In genomic region chr13:61850794-61851193, GRCh38 we compare ENCODE assay signal across 29 cellular contexts.
"Had no signal": no experiment of that assay in that cellular context is flagged by ENCODE, and none has a peak within 500 bp of the region (broad histone marks: within the 10 kb centered on the region; RNA-seq: fewer than 3 reads in every experiment).

No MANE protein-coding gene starts in this region.

- DNase-seq: activated CD4-positive, alpha-beta memory T cell treated with anti-CD3 and anti-CD28 coated beads, Interleukin-2, amount 10 ng/mL, durations not matched to agents 7 days and 5 days; activated CD4-positive, alpha-beta T cell treated with anti-CD3 and anti-CD28 coated beads for 36 hours; activated CD4-positive, alpha-beta T cell treated with anti-CD3 and anti-CD28 coated beads, Interleukin-2, amount 10 ng/mL, durations not matched to agents 24 days and 14 days; activated CD4-positive, CD25-positive, alpha-beta regulatory T cell; activated CD4-positive, CD25-positive, alpha-beta regulatory T cell treated with anti-CD3 and anti-CD28 coated beads, Interleukin-2, amount 50 U/mL, for 72 hours; activated effector memory CD4-positive, alpha-beta T cell treated with anti-CD3 and anti-CD28 coated beads, Interleukin-2, amount 50 U/mL, for 16 hours; activated naive CD4-positive, alpha-beta T cell treated with anti-CD3 and anti-CD28 coated beads for 36 hours; activated naive CD8-positive, alpha-beta T cell treated with anti-CD3 and anti-CD28 coated beads for 36 hours; activated naive CD8-positive, alpha-beta T cell treated with anti-CD3 and anti-CD28 coated beads, Interleukin-2, amount 50 U/mL, for 24 hours; activated T-cell treated with anti-CD3 and anti-CD28 coated beads, Interleukin-2, amount 50 U/mL, for 4 hours; central memory CD4-positive, alpha-beta T cell; cerebellar nuclear complex; colonic mucosa; effector CD8-positive, alpha-beta T cell; esophagus squamous epithelium; foreskin melanocyte; head of caudate nucleus; hippocampal formation; T-helper 2 cell had no signal

- H3K27me3 Mint-ChIP-seq: activated CD4-positive, alpha-beta memory T cell treated with anti-CD3 and anti-CD28 coated beads, Interleukin-2, amount 10 ng/mL, durations not matched to agents 7 days and 5 days; activated CD4-positive, alpha-beta T cell treated with anti-CD3 and anti-CD28 coated beads for 36 hours; activated CD4-positive, alpha-beta T cell treated with anti-CD3 and anti-CD28 coated beads, Interleukin-2, amount 10 ng/mL, durations not matched to agents 24 days and 14 days; activated naive CD4-positive, alpha-beta T cell treated with anti-CD3 and anti-CD28 coated beads, Interleukin-2, amount 50 U/mL, for 24 hours; activated naive CD8-positive, alpha-beta T cell treated with anti-CD3 and anti-CD28 coated beads for 36 hours; activated naive CD8-positive, alpha-beta T cell treated with anti-CD3 and anti-CD28 coated beads, Interleukin-2, amount 50 U/mL, for 24 hours had no signal

- H3K36me3 ChIP-seq: ascending aorta, breast epithelium, cardiac muscle cell, colonic mucosa, esophagus squamous epithelium, gastroesophageal sphincter had no signal

- H3K27ac ChIP-seq: ascending aorta, breast epithelium, cardiac muscle cell, colonic mucosa, epithelial cell of prostate, esophagus squamous epithelium, gastroesophageal sphincter had no signal

- H3K9me3 Mint-ChIP-seq: activated naive CD4-positive, alpha-beta T cell treated with anti-CD3 and anti-CD28 coated beads, Interleukin-2, amount 50 U/mL, for 24 hours; activated naive CD8-positive, alpha-beta T cell treated with anti-CD3 and anti-CD28 coated beads for 36 hours; activated naive CD8-positive, alpha-beta T cell treated with anti-CD3 and anti-CD28 coated beads, Interleukin-2, amount 50 U/mL, for 24 hours; brain had no signal

- H3K4me3 Mint-ChIP-seq: activated CD4-positive, alpha-beta memory T cell treated with anti-CD3 and anti-CD28 coated beads, Interleukin-2, amount 10 ng/mL, durations not matched to agents 7 days and 5 days; activated CD4-positive, alpha-beta T cell treated with anti-CD3 and anti-CD28 coated beads for 36 hours; activated CD4-positive, alpha-beta T cell treated with anti-CD3 and anti-CD28 coated beads, Interleukin-2, amount 10 ng/mL, durations not matched to agents 24 days and 14 days; activated naive CD4-positive, alpha-beta T cell treated with anti-CD3 and anti-CD28 coated beads for 36 hours; activated naive CD4-positive, alpha-beta T cell treated with anti-CD3 and anti-CD28 coated beads, Interleukin-2, amount 50 U/mL, for 24 hours; activated naive CD8-positive, alpha-beta T cell treated with anti-CD3 and anti-CD28 coated beads for 36 hours; activated naive CD8-positive, alpha-beta T cell treated with anti-CD3 and anti-CD28 coated beads, Interleukin-2, amount 50 U/mL, for 24 hours; activated T-cell treated with anti-CD3 and anti-CD28 coated beads, Interleukin-2, amount 50 U/mL, for 4 hours; brain had no signal

- H3K9me3 ChIP-seq: ascending aorta, breast epithelium, colonic mucosa, esophagus squamous epithelium, gastroesophageal sphincter had no signal

- H3K27me3 ChIP-seq: ascending aorta, breast epithelium, cardiac muscle cell, colonic mucosa, esophagus squamous epithelium, gastroesophageal sphincter had no signal

- FAIRE-seq: endometrium, endothelial cell of umbilical vein had no signal

- H3K4me1 Mint-ChIP-seq: activated CD4-positive, alpha-beta memory T cell treated with anti-CD3 and anti-CD28 coated beads, Interleukin-2, amount 10 ng/mL, durations not matched to agents 7 days and 5 days; activated CD4-positive, alpha-beta T cell treated with anti-CD3 and anti-CD28 coated beads for 36 hours; activated CD4-positive, alpha-beta T cell treated with anti-CD3 and anti-CD28 coated beads, Interleukin-2, amount 10 ng/mL, durations not matched to agents 24 days and 14 days; activated naive CD4-positive, alpha-beta T cell treated with anti-CD3 and anti-CD28 coated beads, Interleukin-2, amount 50 U/mL, for 24 hours; activated naive CD8-positive, alpha-beta T cell treated with anti-CD3 and anti-CD28 coated beads for 36 hours; activated naive CD8-positive, alpha-beta T cell treated with anti-CD3 and anti-CD28 coated beads, Interleukin-2, amount 50 U/mL, for 24 hours had no signal

- H3K4me1 ChIP-seq: ascending aorta, breast epithelium, colonic mucosa, esophagus squamous epithelium, gastroesophageal sphincter had no signal

- H3K27ac Mint-ChIP-seq: activated CD4-positive, alpha-beta memory T cell treated with anti-CD3 and anti-CD28 coated beads, Interleukin-2, amount 10 ng/mL, durations not matched to agents 7 days and 5 days; activated CD4-positive, alpha-beta T cell treated with anti-CD3 and anti-CD28 coated beads for 36 hours; activated CD4-positive, alpha-beta T cell treated with anti-CD3 and anti-CD28 coated beads, Interleukin-2, amount 10 ng/mL, durations not matched to agents 24 days and 14 days; activated naive CD4-positive, alpha-beta T cell treated with anti-CD3 and anti-CD28 coated beads for 36 hours; activated naive CD4-positive, alpha-beta T cell treated with anti-CD3 and anti-CD28 coated beads, Interleukin-2, amount 50 U/mL, for 24 hours; activated naive CD8-positive, alpha-beta T cell treated with anti-CD3 and anti-CD28 coated beads for 36 hours; activated naive CD8-positive, alpha-beta T cell treated with anti-CD3 and anti-CD28 coated beads, Interleukin-2, amount 50 U/mL, for 24 hours; activated T-helper 2 cell treated with anti-CD3 and anti-CD28 coated beads, Interferon-gamma antibody, Interleukin-2, Interleukin-4, amounts not matched to agents 10 μg/mL and 5 μg/mL and 100 μg/mL, durations not matched to agents 14 hours and 24 hours and 36 hours; brain had no signal

- ATAC-seq: activated CD4-positive, alpha-beta T cell treated with anti-CD3 and anti-CD28 coated beads for 36 hours; activated naive CD8-positive, alpha-beta T cell treated with anti-CD3 and anti-CD28 coated beads, Interleukin-2, amount 50 U/mL, for 24 hours; activated T-cell treated with anti-CD3 and anti-CD28 coated beads, Interleukin-2, amount 50 U/mL, for 4 hours; gastroesophageal sphincter had no signal

- H3K4me3 ChIP-seq: ascending aorta, breast epithelium, cardiac muscle cell, colonic mucosa, esophagus squamous epithelium, gastroesophageal sphincter had no signal

- H3K36me3 Mint-ChIP-seq: activated naive CD4-positive, alpha-beta T cell treated with anti-CD3 and anti-CD28 coated beads, Interleukin-2, amount 50 U/mL, for 24 hours; activated naive CD8-positive, alpha-beta T cell treated with anti-CD3 and anti-CD28 coated beads for 36 hours; brain had no signal
